In genomic region chr6:36306365-36306764, GRCh38 we compare ENCODE assay signal across 1 cellular context.
TF ChIP-seq lines count a peak whose summit lies in the region.

No MANE protein-coding gene starts in this region.

TF ChIP-seq in GM23338, 12 proteins besides CTCF, POLR2A, EP300 and RAD21 (continued from another document):
- TF ChIP-seq EZH2 (IDR thresholded peaks at IDR 0.05; ENCODE audit: low read depth, unreplicated experiment) (no peak), JUNB (IDR thresholded peaks at IDR 0.05; ENCODE audit: unreplicated experiment) (no peak), ETS1 (IDR thresholded peaks at IDR 0.05) (no peak), STAT1 (IDR thresholded peaks at IDR 0.05; ENCODE audit: unreplicated experiment) (no peak)
TF ChIP-seq in GM23338: peak in this region for 0.
